In genomic region chr2:156706576-156706975, GRCh38 we compare ENCODE assay signal across 8 cellular contexts.
"Had no signal": no experiment of that assay in that cellular context is flagged by ENCODE, and none has a peak within 500 bp of the region (broad histone marks: within the 10 kb centered on the region; RNA-seq: fewer than 3 reads in every experiment).

No MANE protein-coding gene starts in this region.

- H3K9me3 Mint-ChIP-seq: IgD-negative memory B cell had no signal

- H3K4me2 ChIP-seq: KMS-11 had no signal

- DNase-seq: IMR-90, KBM-7, KG1 had no signal

- H3K36me3 Mint-ChIP-seq: IgD-negative memory B cell had no signal

- H3K9ac ChIP-seq: KMS-11 had no signal

- H3K27ac ChIP-seq: HL-60, KMS-11 had no signal

- H3K4me3 ChIP-seq: K562 had no signal

- H3K4me3 Mint-ChIP-seq: IgD-negative memory B cell had no signal

- H3K4me1 Mint-ChIP-seq: IgD-negative memory B cell had no signal

- H3K27me3 Mint-ChIP-seq: IgD-negative memory B cell had no signal

- H3K27ac Mint-ChIP-seq: IgD-negative memory B cell had no signal

- ATAC-seq: K562 had no signal

- FAIRE-seq: HTR-8/SVneo, K562 had no signal
